Comparison of ENCODE assay signal across 26 cellular contexts in the genomic region with DNA sequence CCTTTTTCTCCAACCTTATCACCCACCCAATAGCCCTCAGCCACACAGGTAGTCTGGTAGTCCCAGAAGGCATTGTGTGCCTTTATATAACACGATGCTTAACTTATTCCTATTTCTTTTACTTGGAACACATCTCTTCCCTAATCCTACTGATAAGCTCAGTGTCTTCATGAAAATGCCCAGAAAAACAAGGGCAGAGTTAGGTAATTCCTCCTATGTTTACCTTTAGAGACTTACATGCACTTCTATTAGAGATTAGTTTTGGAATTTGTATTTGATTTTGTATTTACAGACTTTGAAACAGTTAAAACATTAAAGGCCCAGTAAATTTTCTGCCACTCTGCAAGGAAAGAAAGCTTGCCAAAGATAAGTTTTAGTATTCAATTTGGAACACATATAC.
A peak's percentile ranks its signal among the peaks of the same experiment; 100 is the strongest.
DNase-seq lines count a peak whose midpoint lies in the region; ATAC-seq, FAIRE-seq and TF ChIP-seq lines count a peak whose summit lies in the region.
"Had no signal": no experiment of that assay in that cellular context is flagged by ENCODE, and none has a peak within 500 bp of the region (broad histone marks: within the 10 kb centered on the region; RNA-seq: fewer than 3 reads in every experiment).

No MANE protein-coding gene starts in this region.

- H3K4me1 Mint-ChIP-seq in mesothelial cell of epicardium (peaks cover 28% of the 10 kb centered on the region), type B pancreatic cell (ENCODE audit: unreplicated experiment) (peaks cover 23% of the 10 kb centered on the region)
- H3K4me1 Mint-ChIP-seq: CD14-positive monocyte; CD8-positive, alpha-beta memory T cell had no signal

- peak overlapping the region; percentile 69 for H3K27ac Mint-ChIP-seq in mesothelial cell of epicardium
- peak overlapping the region; percentile 14 for H3K27ac Mint-ChIP-seq in type B pancreatic cell
- H3K27ac Mint-ChIP-seq: CD14-positive monocyte; CD4-positive, alpha-beta T cell had no signal

- H3K27me3 Mint-ChIP-seq in mesothelial cell of epicardium (ENCODE audit: low read depth) (no peaks in the 10 kb centered on the region), type B pancreatic cell (no peaks in the 10 kb centered on the region)
- H3K27me3 Mint-ChIP-seq: CD4-positive, alpha-beta T cell; CD8-positive, alpha-beta memory T cell had no signal

- ATAC-seq in HepG2 (no peak), HG03097 (IDR thresholded peaks at IDR 0.05; ENCODE audit: low FRiP score, unreplicated experiment) (no peak)
- ATAC-seq: A549, GM12878 had no signal

- H3K27ac ChIP-seq in liver (ENCODE audit: low read depth in 1 of 2, low read length in 2 of 2): no peak overlapping the region
- no peak overlapping the region for H3K27ac ChIP-seq in HepG2 (ENCODE audit: extremely low read length, insufficient read depth, low read length)
- H3K27ac ChIP-seq: A549; BLaER1 treated with 17β-estradiol and CSF1 and Interleukin-3, amounts not matched to agents 10 nM and 100 nM; GM23248 had no signal

- BruUV-seq in HepG2 (replicated peaks; lab: Mats Ljungman, UMichigan): no TSS peak

- no peaks in the 10 kb centered on the region for H4K20me1 ChIP-seq in HepG2 (ENCODE audit: insufficient read depth, low read length)
- H4K20me1 ChIP-seq: BLaER1 treated with 17β-estradiol and CSF1 and Interleukin-3, amounts not matched to agents 10 nM and 100 nM had no signal

- no peak overlapping the region for H3K4me3 Mint-ChIP-seq in mesothelial cell of epicardium
- no peak overlapping the region for H3K4me3 Mint-ChIP-seq in type B pancreatic cell
- H3K4me3 Mint-ChIP-seq: CD14-positive monocyte; CD4-positive, alpha-beta T cell; CD8-positive, alpha-beta memory T cell had no signal

- H3K4me3 ChIP-seq in liver (ENCODE audit: low read depth in 1 of 3, low read length in 3 of 3) (no peak overlapping the region), HepG2 (replicated peaks in 1 of 3; ENCODE audit: insufficient read depth in 1 of 3, low read depth in 2 of 3, low read length in 3 of 3) (no peak overlapping the region)
- H3K4me3 ChIP-seq: A549; BLaER1 treated with 17β-estradiol and CSF1 and Interleukin-3, amounts not matched to agents 10 nM and 100 nM; GM12878; GM23248 had no signal

- peaks cover 4% of the 10 kb centered on the region for H3K9me3 Mint-ChIP-seq in mesothelial cell of epicardium
- H3K9me3 Mint-ChIP-seq in type B pancreatic cell: no peaks in the 10 kb centered on the region

- no peak for TF ChIP-seq POLR2A in HepG2 (IDR thresholded peaks at IDR 0.05; ENCODE audit: insufficient read depth in 1 of 2, low read depth in 2 of 2, low read length in 2 of 2)

- 23% methylated on average over 1 of the region's 1 CpG for WGBS in liver
- 4% methylated on average over 1 of the region's 1 CpG for WGBS in HepG2 (ENCODE audit: low lambda C conversion rate)

- no peaks in the 10 kb centered on the region for H3K27me3 ChIP-seq in liver (ENCODE audit: control insufficient read depth in 4 of 4, insufficient read depth in 4 of 4, low read length in 3 of 4)
- no peaks in the 10 kb centered on the region for H3K27me3 ChIP-seq in HepG2 (ENCODE audit: control insufficient read depth in 1 of 2, insufficient read depth in 2 of 2, low read length in 2 of 2)
- H3K27me3 ChIP-seq: BE2C; BLaER1 treated with 17β-estradiol and CSF1 and Interleukin-3, amounts not matched to agents 10 nM and 100 nM had no signal

- no peak overlapping the region for H2AFZ ChIP-seq in HepG2 (ENCODE audit: low read length)
- H2AFZ ChIP-seq: GM23248 had no signal

- no peaks in the 10 kb centered on the region for H3K9me3 ChIP-seq in liver (ENCODE audit: control insufficient read depth in 4 of 4, low read length in 3 of 4)
- no peaks in the 10 kb centered on the region for H3K9me3 ChIP-seq in HepG2 (ENCODE audit: low read length)
- H3K9me3 ChIP-seq: A549; BE2C; BLaER1 treated with 17β-estradiol and CSF1 and Interleukin-3, amounts not matched to agents 10 nM and 100 nM had no signal

- H3K4me1 ChIP-seq in liver (ENCODE audit: control insufficient read depth in 4 of 4, insufficient read depth in 4 of 4, low read length in 3 of 4) (peaks cover 0 to 35% (median 25%) of the 10 kb centered on the region in 4 donors), HepG2 (ENCODE audit: insufficient read depth, low read length) (no peaks in the 10 kb centered on the region)
- H3K4me1 ChIP-seq: A549; BLaER1 treated with 17β-estradiol and CSF1 and Interleukin-3, amounts not matched to agents 10 nM and 100 nM had no signal

- H3K9ac ChIP-seq in liver (ENCODE audit: low read depth in 1 of 2, low read length in 2 of 2) (no peak overlapping the region), HepG2 (ENCODE audit: insufficient read depth, low read depth, low read length) (no peak overlapping the region)
- H3K9ac ChIP-seq: BLaER1 treated with 17β-estradiol and CSF1 and Interleukin-3, amounts not matched to agents 10 nM and 100 nM; GM23248 had no signal

- TF ChIP-seq EP300 in HepG2 (IDR thresholded peaks at IDR 0.05; ENCODE audit: low read depth in 2 of 2, low read length in 2 of 2) (no peak), HepG2 (CRISPR knock-in tag; IDR thresholded peaks at IDR 0.05; ENCODE audit: borderline replicate concordance) (no peak)

- POLR2A ChIA-PET in HepG2 (lab: Yijun Ruan, JAX): no interaction called here

- H3K36me3 ChIP-seq in liver (ENCODE audit: control insufficient read depth in 4 of 4, insufficient read depth in 3 of 4, low read depth in 1 of 4, low read length in 3 of 4): no peaks in the 10 kb centered on the region
- H3K36me3 ChIP-seq in HepG2 (replicated peaks in 1 of 2; ENCODE audit: control insufficient read depth in 1 of 2, insufficient read depth in 2 of 2, low read length in 2 of 2): no peaks in the 10 kb centered on the region
- H3K36me3 ChIP-seq: BE2C; BLaER1 treated with 17β-estradiol and CSF1 and Interleukin-3, amounts not matched to agents 10 nM and 100 nM had no signal

- H3K36me3 Mint-ChIP-seq in mesothelial cell of epicardium (no peaks in the 10 kb centered on the region), type B pancreatic cell (no peaks in the 10 kb centered on the region)
- H3K36me3 Mint-ChIP-seq: CD14-positive monocyte; CD8-positive, alpha-beta memory T cell had no signal

- no peaks in the 10 kb centered on the region for H3K79me2 ChIP-seq in HepG2 (ENCODE audit: insufficient read depth, low read length)

- DNase-seq in HepG2 (ENCODE audit: low spot score) (no peak), mesothelial cell of epicardium (ENCODE audit: low spot score in 2 of 2, unreplicated experiment in 2 of 2) (no peak), type B pancreatic cell (ENCODE audit: extremely low spot score, unreplicated experiment) (no peak), NOMO-1 (lab: John Stamatoyannopoulos, UW; ENCODE audit: unreplicated experiment in 2 of 2) (no peak)
- DNase-seq: 8988T; ACHN; AML-193; BE2C; CD4-positive, alpha-beta T cell; CD8-positive, alpha-beta memory T cell; DMS 273 treated with DMSO at 0.1 percent for 48 hours; DMS79; EL; GDM1; GM23248; H7; HCEC 1CT had no signal

- intact Hi-C loops in HepG2 (cut with micrococcal nuclease; ENCODE audit: unreplicated experiment): no loop called here

- TF ChIP-seq RAD21 in liver (IDR thresholded peaks at IDR 0.05) (no peak), HepG2 (CRISPR knock-in tag; IDR thresholded peaks at IDR 0.05) (no peak)

- in situ Hi-C loops in HepG2 (cut with HindIII; ENCODE audit: extremely low pct_ligation_motif_present, low pct_unique_long_range_greater_than_20kb): no loop called here

- CTCF ChIA-PET in HepG2 (lab: Yijun Ruan, JAX; ENCODE audit: low intra/inter-chr PET ratio, low total read pairs): no interaction called here

- H3K4me2 ChIP-seq in HepG2 (ENCODE audit: low read depth, low read length): no peak overlapping the region
- H3K4me2 ChIP-seq: A549; BLaER1 treated with 17β-estradiol and CSF1 and Interleukin-3, amounts not matched to agents 10 nM and 100 nM had no signal

- FAIRE-seq in HepG2 (lab: Jason Lieb, UNC): no peak
- FAIRE-seq: A549, D721Med, GM12878, GM19239, H1 had no signal

- TF ChIP-seq CTCF in liver (IDR thresholded peaks at IDR 0.05; ENCODE audit: low read depth, low read length, missing input control): no peak
- no peak for TF ChIP-seq CTCF in HepG2 (CRISPR knock-in tag; IDR thresholded peaks at IDR 0.05)
- TF ChIP-seq CTCF in mesothelial cell of epicardium (IDR thresholded peaks at IDR 0.05; ENCODE audit: unreplicated experiment): no peak
- TF ChIP-seq CTCF in type B pancreatic cell (conservative IDR thresholded peaks at IDR 0.05): no peak

TF ChIP-seq in liver, 16 proteins besides CTCF, POLR2A, EP300 and RAD21 (continues in another document):
- TF ChIP-seq YY1 (IDR thresholded peaks at IDR 0.05): no peak
- TF ChIP-seq SP1 (IDR thresholded peaks at IDR 0.05): no peak
- peak; percentile 42 for TF ChIP-seq FOXA2 (IDR thresholded peaks at IDR 0.05)
- TF ChIP-seq HNF4A (conservative IDR thresholded peaks at IDR 0.05): peak; percentile 21 to 35
- no peak for TF ChIP-seq TAF1 (conservative IDR thresholded peaks at IDR 0.05)

TF ChIP-seq in HepG2, 621 proteins besides CTCF, POLR2A, EP300 and RAD21 (continues in another document):
- TF ChIP-seq ATRX (CRISPR knock-in tag; IDR thresholded peaks at IDR 0.05; ENCODE audit: borderline replicate concordance): no peak
- TF ChIP-seq, protein P1, sequence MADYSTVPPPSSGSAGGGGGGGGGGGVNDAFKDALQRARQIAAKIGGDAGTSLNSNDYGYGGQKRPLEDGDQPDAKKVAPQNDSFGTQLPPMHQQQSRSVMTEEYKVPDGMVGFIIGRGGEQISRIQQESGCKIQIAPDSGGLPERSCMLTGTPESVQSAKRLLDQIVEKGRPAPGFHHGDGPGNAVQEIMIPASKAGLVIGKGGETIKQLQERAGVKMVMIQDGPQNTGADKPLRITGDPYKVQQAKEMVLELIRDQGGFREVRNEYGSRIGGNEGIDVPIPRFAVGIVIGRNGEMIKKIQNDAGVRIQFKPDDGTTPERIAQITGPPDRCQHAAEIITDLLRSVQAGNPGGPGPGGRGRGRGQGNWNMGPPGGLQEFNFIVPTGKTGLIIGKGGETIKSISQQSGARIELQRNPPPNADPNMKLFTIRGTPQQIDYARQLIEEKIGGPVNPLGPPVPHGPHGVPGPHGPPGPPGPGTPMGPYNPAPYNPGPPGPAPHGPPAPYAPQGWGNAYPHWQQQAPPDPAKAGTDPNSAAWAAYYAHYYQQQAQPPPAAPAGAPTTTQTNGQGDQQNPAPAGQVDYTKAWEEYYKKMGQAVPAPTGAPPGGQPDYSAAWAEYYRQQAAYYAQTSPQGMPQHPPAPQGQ (CRISPR knock-in tag; IDR thresholded peaks at IDR 0.05; ENCODE audit: borderline replicate concordance): no peak
- no peak for TF ChIP-seq THYN1 (CRISPR knock-in tag; IDR thresholded peaks at IDR 0.05; ENCODE audit: borderline replicate concordance, low read depth)
- TF ChIP-seq RFX1 (IDR thresholded peaks at IDR 0.05): no peak
- no peak for TF ChIP-seq ZMYM4 (CRISPR knock-in tag; IDR thresholded peaks at IDR 0.05)
